10 cellular contexts compared by ENCODE assay signal in genomic region chr17:49523706-49524472, GRCh38. TPM values are rescaled to one million over a fixed set of nuclear protein-coding genes. Genes with fewer than 3 reads are reported as not detected.
DNase-seq lines count a peak whose midpoint lies in the region; ATAC-seq and TF ChIP-seq lines count a peak whose summit lies in the region.
"Had no signal": no experiment of that assay in that cellular context is flagged by ENCODE, and none has a peak within 500 bp of the region (broad histone marks: within the 10 kb centered on the region; RNA-seq: fewer than 3 reads in every experiment).

No MANE protein-coding gene starts in this region.

- ATAC-seq in Right ventricle myocardium superior (ENCODE audit: poor library complexity): no peak
- no peak for ATAC-seq in HG03175 (IDR thresholded peaks at IDR 0.05; ENCODE audit: unreplicated experiment)

- no peaks in the 10 kb centered on the region for H3F3A ChIP-seq in SK-N-SH (replicated peaks; ENCODE audit: insufficient read depth)

- H3K4me3 ChIP-seq in SK-N-SH (ENCODE audit: low read depth in 2 of 2, low read length in 1 of 2) (no peak overlapping the region), suprapubic skin (no peak overlapping the region), testis (no peak overlapping the region)

- no peak for TF ChIP-seq RAD21 in SK-N-SH (IDR thresholded peaks at IDR 0.05; ENCODE audit: low read length)

- H3K4me3 Mint-ChIP-seq in endothelial cell (ENCODE audit: unreplicated experiment): no peak overlapping the region

- H3K9ac ChIP-seq in SK-N-SH: no peak overlapping the region

- no peaks in the 10 kb centered on the region for H4K20me1 ChIP-seq in SK-N-SH (ENCODE audit: insufficient read depth)

- H3K4me2 ChIP-seq in SK-N-SH: no peak overlapping the region

- TF ChIP-seq CTCF in SK-N-SH (IDR thresholded peaks at IDR 0.05) (no peak), suprapubic skin (IDR thresholded peaks at IDR 0.05) (no peak), testis (IDR thresholded peaks at IDR 0.05) (no peak), endothelial cell (IDR thresholded peaks at IDR 0.05; ENCODE audit: unreplicated experiment) (no peak)

- no peaks in the 10 kb centered on the region for H3K4me1 Mint-ChIP-seq in endothelial cell (ENCODE audit: unreplicated experiment)

- H2AFZ ChIP-seq in SK-N-SH (ENCODE audit: low read depth): no peak overlapping the region

- H3K9me3 Mint-ChIP-seq in endothelial cell (ENCODE audit: unreplicated experiment): no peaks in the 10 kb centered on the region

- H3K79me2 ChIP-seq in SK-N-SH (ENCODE audit: insufficient read depth): no peaks in the 10 kb centered on the region

- CTCF ChIA-PET in SK-N-SH (lab: Yijun Ruan, JAX): interaction anchor here (0.6 to 11.7 kb wide), 11 partner anchors 9 to 116 kb away, joined by 3 to 144 read pairs (median 4); partner anchors contain the start of gene NGFR

- no peak overlapping the region for H3K27ac Mint-ChIP-seq in endothelial cell (ENCODE audit: unreplicated experiment)

- POLR2A ChIA-PET in SK-N-SH (lab: Yijun Ruan, JAX): interaction anchor here (1.2 kb wide), 1 partner anchor 9 kb away, joined by 9 read pairs; no protein-coding TSS in a partner anchor

- H3K9me3 ChIP-seq in SK-N-SH (no peaks in the 10 kb centered on the region), suprapubic skin (no peaks in the 10 kb centered on the region), testis (no peaks in the 10 kb centered on the region)

- no peaks in the 10 kb centered on the region for H3K9me2 ChIP-seq in SK-N-SH

- peak; percentile 77 for DNase-seq in cardiac septum (ENCODE audit: low spot score)
- DNase-seq in Right ventricle myocardium superior: no peak
- DNase-seq in SK-N-SH: peak; percentile 56
- DNase-seq in cerebellum (ENCODE audit: low spot score): peak; percentile 47
- DNase-seq in suprapubic skin (ENCODE audit: low spot score in 2 of 2): peak; percentile 74 to 82
- DNase-seq in testis: no peak
- DNase-seq in endothelial cell (ENCODE audit: low spot score): no peak
- DNase-seq: stimulated activated CD4-positive, alpha-beta T cell treated with anti-CD3 and anti-CD28 coated beads, Interleukin-15, amount 100 ng/mL, for 24 hours had no signal

- TF ChIP-seq POLR2A in suprapubic skin (IDR thresholded peaks at IDR 0.05): no peak
- no peak for TF ChIP-seq POLR2A in testis (IDR thresholded peaks at IDR 0.05)

- peaks cover 5% of the 10 kb centered on the region for H3K27me3 Mint-ChIP-seq in endothelial cell (ENCODE audit: unreplicated experiment)

- WGBS in SK-N-SH (ENCODE audit: low lambda C conversion rate): 80% methylated on average over 9 of the region's 11 CpGs
- 47% methylated on average over 3 of the region's 11 CpGs for WGBS in suprapubic skin
- WGBS in testis, 2 donors: 88 to 93% methylated on average over 6 to 11 of the region's 11 CpGs

- H3K4me1 ChIP-seq in SK-N-SH (ENCODE audit: control insufficient read depth in 1 of 2, insufficient read depth in 2 of 2, low read depth in 1 of 2, low read length in 1 of 2) (peaks cover 0 to 63% of the 10 kb centered on the region in 2 experiments; a peak in 1 of 4 replicates), suprapubic skin (peaks cover 30% of the 10 kb centered on the region), testis (peaks cover 15% of the 10 kb centered on the region)

- H3K36me3 ChIP-seq in SK-N-SH (replicated peaks in 1 of 2; ENCODE audit: control insufficient read depth in 1 of 2, insufficient read depth in 2 of 2, low read length in 1 of 2) (no peaks in the 10 kb centered on the region), suprapubic skin (no peaks in the 10 kb centered on the region), testis (ENCODE audit: low read depth, missing control alignments) (no peaks in the 10 kb centered on the region)

- H3K27me3 ChIP-seq in SK-N-SH (ENCODE audit: insufficient read depth): peaks cover 8% of the 10 kb centered on the region; the same call in 1 of the 2 replicates
- H3K27me3 ChIP-seq in suprapubic skin: no peaks in the 10 kb centered on the region
- H3K27me3 ChIP-seq in testis: no peaks in the 10 kb centered on the region

- peaks cover 3% of the 10 kb centered on the region for H3K36me3 Mint-ChIP-seq in endothelial cell (ENCODE audit: low read depth, unreplicated experiment)

- no peak for TF ChIP-seq EP300 in SK-N-SH (IDR thresholded peaks at IDR 0.05; ENCODE audit: borderline replicate concordance in 1 of 2, low read depth in 1 of 2, low read length in 1 of 2)
- no peak for TF ChIP-seq EP300 in suprapubic skin (IDR thresholded peaks at IDR 0.05)

- intact Hi-C loops in cardiac septum (cut with DNase I) (no loop called here), Right ventricle myocardium superior (cut with DNase I) (no loop called here), testis (cut with DNase I; ENCODE audit: low total_unique reads) (no loop called here)

- H3K27ac ChIP-seq in SK-N-SH (ENCODE audit: low read depth in 2 of 2, low read length in 1 of 2): peak overlapping the region in 1 of 2 experiments; percentile 66; a peak in 1 of 4 replicates
- H3K27ac ChIP-seq in suprapubic skin: no peak overlapping the region
- H3K27ac ChIP-seq in testis: no peak overlapping the region

TF ChIP-seq in SK-N-SH, 30 proteins besides CTCF, POLR2A, EP300 and RAD21:
- TF ChIP-seq GABPA (IDR thresholded peaks at IDR 0.05; ENCODE audit: low read depth): no peak
- TF ChIP-seq FOXJ3 (CRISPR knock-in tag; IDR thresholded peaks at IDR 0.05): peak; percentile 41; the same call in 1 of the 2 replicates
- TF ChIP-seq TAF1 (IDR thresholded peaks at IDR 0.05; ENCODE audit: borderline replicate concordance, low read depth, low read length): no peak
- no peak for TF ChIP-seq JUND (IDR thresholded peaks at IDR 0.05)
- TF ChIP-seq FOSL2 (IDR thresholded peaks at IDR 0.05; ENCODE audit: borderline replicate concordance, low read depth): no peak
- TF ChIP-seq CHD2 (IDR thresholded peaks at IDR 0.05; ENCODE audit: low read length, partially characterized antibody): peak; percentile 79
- TF ChIP-seq REST (IDR thresholded peaks at IDR 0.05; ENCODE audit: low read depth, low read length): no peak
TF ChIP-seq in SK-N-SH: peak in this region for 2.

RNA-seq across cellular contexts. Expression of gene NGFR, which starts 28.8 kb away (rescaled TPM):
- total RNA-seq in cardiac septum: 9.9 TPM
- total RNA-seq in Right ventricle myocardium superior: 8.0 TPM
- 0.44 and 0.76 TPM in 2 replicates for polyA plus RNA-seq in SK-N-SH (2012; rRNA removed)
- 0.37 and 0.59 TPM in 2 replicates for polyA plus RNA-seq in SK-N-SH (2012; cell fraction: cytosol; rRNA removed)
- polyA plus RNA-seq in SK-N-SH (2012; cell fraction: nucleus; rRNA removed): 0.52 and 0.66 TPM in 2 replicates
- 28.9 TPM for total RNA-seq in cerebellum
- 10 to 100 TPM; 18.1 to 26.8 (median 22.0) TPM for total RNA-seq in suprapubic skin
- total RNA-seq in testis: 10 to 100 TPM; 11.3 to 20.6 TPM
- 21.5 TPM for polyA plus RNA-seq in testis (ENCODE audit: insufficient read depth, low read depth, low replicate concordance)
- total RNA-seq in endothelial cell (ENCODE audit: unreplicated experiment): 4.5 TPM

RNA-seq across cellular contexts. Expression of gene NXPH3, which starts 51.8 kb away (rescaled TPM):
- 4.4 TPM for total RNA-seq in cardiac septum
- 3.7 TPM for total RNA-seq in Right ventricle myocardium superior
- polyA plus RNA-seq in SK-N-SH (2012; rRNA removed): 0.30 and 0.31 TPM in 2 replicates
- polyA plus RNA-seq in SK-N-SH (2012; cell fraction: cytosol; rRNA removed): 0.14 and 0.16 TPM in 2 replicates
- 0.25 and 0.34 TPM in 2 replicates for polyA plus RNA-seq in SK-N-SH (2012; cell fraction: nucleus; rRNA removed)
- 4.6 TPM for total RNA-seq in cerebellum
- total RNA-seq in suprapubic skin: 1 to 10 TPM; 1.3 to 5.0 (median 1.5) TPM
- total RNA-seq in testis: 1 to 10 TPM; 4.1 to 5.6 TPM
- polyA plus RNA-seq in testis (ENCODE audit: insufficient read depth, low read depth, low replicate concordance): 5.8 TPM
- 6.6 TPM for total RNA-seq in endothelial cell (ENCODE audit: unreplicated experiment)
- total RNA-seq: T-helper 2 cell treated with Interferon-gamma antibody and Interleukin-4, amounts not matched to agents 100 ng/mL and 5 ng/mL, for 36 hours had no signal

Comparison
In these comparisons a context has a peak if more than half of its experiments do, and no peak if none do; other contexts are left out.
1. DNase-seq: peak in cardiac septum (single experiment), SK-N-SH (single experiment), cerebellum (single experiment) and suprapubic skin (2 of 2); none in Right ventricle myocardium superior (single experiment), testis (single experiment) and endothelial cell (single experiment).